Comparison of ENCODE assay signal across 13 cellular contexts in the genomic region with DNA sequence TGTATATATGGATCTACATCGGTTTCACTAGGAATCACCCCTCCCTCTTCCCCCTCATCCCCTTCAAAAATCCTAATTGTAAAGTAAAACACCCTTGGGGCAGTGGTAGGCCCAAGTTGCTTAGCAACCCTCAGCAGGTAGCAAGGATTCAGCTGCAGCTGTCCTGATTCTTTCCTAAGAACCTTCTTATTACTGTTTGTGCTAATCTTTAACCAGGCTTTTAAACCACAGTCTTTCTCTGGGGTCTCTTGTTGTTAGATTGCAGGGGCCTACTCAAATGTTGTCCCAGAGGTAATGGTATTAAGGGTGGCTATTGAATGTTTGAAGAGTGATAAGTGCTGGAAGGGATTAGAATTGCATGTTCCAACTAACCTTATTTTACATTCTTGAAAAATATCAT. TPM values are rescaled to one million over a fixed set of nuclear protein-coding genes. Genes with fewer than 3 reads are reported as not detected.
DNase-seq lines count a peak whose midpoint lies in the region; ATAC-seq and TF ChIP-seq lines count a peak whose summit lies in the region.
"Had no signal": no experiment of that assay in that cellular context is flagged by ENCODE, and none has a peak within 500 bp of the region (broad histone marks: within the 10 kb centered on the region; RNA-seq: fewer than 3 reads in every experiment).

No MANE protein-coding gene starts in this region.

- H4K91ac ChIP-seq in IMR-90 (ENCODE audit: insufficient read depth, low read depth, low read length) = peak overlapping the region; percentile 66

- H3K9ac ChIP-seq in IMR-90 (ENCODE audit: low read depth, low read length) (no peak overlapping the region), endodermal cell (ENCODE audit: extremely low read depth, low read length, poor library complexity, severe bottlenecking) (no peak overlapping the region)
- H3K9ac ChIP-seq: SK-N-SH had no signal

- H3K27ac Mint-ChIP-seq in endodermal cell = peak overlapping the region; percentile 65
- no peak overlapping the region for H3K27ac Mint-ChIP-seq in effector memory CD8-positive, alpha-beta T cell
- H3K27ac Mint-ChIP-seq: activated CD4-positive, alpha-beta T cell treated with anti-CD3 and anti-CD28 coated beads, Interleukin-2, amount 10 ng/mL, durations not matched to agents 24 days and 14 days; activated naive CD4-positive, alpha-beta T cell treated with anti-CD3 and anti-CD28 coated beads, Interleukin-2, amount 50 U/mL, for 72 hours had no signal

- H3K36me3 ChIP-seq in IMR-90 (ENCODE audit: control insufficient read depth, insufficient read depth, low read length) = no peaks in the 10 kb centered on the region; the same call in 1 of the 2 replicates
- no peaks in the 10 kb centered on the region for H3K36me3 ChIP-seq in endodermal cell (ENCODE audit: control insufficient read depth, insufficient read depth, low read length)
- H3K36me3 ChIP-seq: vagina had no signal

- H2AK9ac ChIP-seq in IMR-90 (replicated peaks; ENCODE audit: low read depth, low read length, poor library complexity) = no peak overlapping the region

- H2BK120ac ChIP-seq in IMR-90 (ENCODE audit: low read depth, low read length) = peak overlapping the region; percentile 75

- H3K18ac ChIP-seq in IMR-90 (ENCODE audit: low read depth, low read length) = peak overlapping the region; percentile 93

- peak overlapping the region; percentile 36 to 49; a peak in 3 of 4 replicates for H4K8ac ChIP-seq in IMR-90 (ENCODE audit: low read depth in 2 of 2, low read length in 2 of 2)

- H3K4me3 ChIP-seq in IMR-90 (ENCODE audit: insufficient read depth, low read depth, low read length) (no peak overlapping the region), endodermal cell (ENCODE audit: low read length) (peak overlapping the region; percentile 50)
- H3K4me3 ChIP-seq: psoas muscle, vagina had no signal

- peaks cover 17% of the 10 kb centered on the region for H3K27me3 Mint-ChIP-seq in endodermal cell (ENCODE audit: insufficient read depth)
- no peaks in the 10 kb centered on the region for H3K27me3 Mint-ChIP-seq in effector memory CD8-positive, alpha-beta T cell
- H3K27me3 Mint-ChIP-seq: activated CD4-positive, alpha-beta T cell treated with anti-CD3 and anti-CD28 coated beads, Interleukin-2, amount 10 ng/mL, durations not matched to agents 24 days and 14 days had no signal

- dilution Hi-C loops in IMR-90 (cut with HindIII; ENCODE audit: low sequenced_read_pairs, unreplicated experiment) = no loop called here

- no peaks in the 10 kb centered on the region for H3K27me3 ChIP-seq in IMR-90 (ENCODE audit: control insufficient read depth, insufficient read depth, low read length)
- H3K27me3 ChIP-seq in endodermal cell (ENCODE audit: control insufficient read depth, insufficient read depth, low read length, poor library complexity, severe bottlenecking) = no peaks in the 10 kb centered on the region
- H3K27me3 ChIP-seq: vagina had no signal

- H3K9me1 ChIP-seq in IMR-90 (ENCODE audit: insufficient read depth, low read length) = 0 out of 2 replicates have a peak, but pooled peaks cover 3% of the 10 kb centered on the region

- H3K4me1 Mint-ChIP-seq in endodermal cell = peaks cover 60% of the 10 kb centered on the region
- H3K4me1 Mint-ChIP-seq in effector memory CD8-positive, alpha-beta T cell (ENCODE audit: low read depth in 2 of 2) = no peaks in the 10 kb centered on the region
- H3K4me1 Mint-ChIP-seq: activated CD4-positive, alpha-beta T cell treated with anti-CD3 and anti-CD28 coated beads, Interleukin-2, amount 10 ng/mL, durations not matched to agents 24 days and 14 days had no signal

- in situ Hi-C loops in IMR-90 (cut with MboI; ENCODE audit: low sequenced_read_pairs) = no loop called here

- no peak for ATAC-seq in IMR-90 (ENCODE audit: low read depth)
- ATAC-seq in effector memory CD8-positive, alpha-beta T cell (replicated peaks) = no peak
- no peak for ATAC-seq in GM19328 (IDR thresholded peaks at IDR 0.05; ENCODE audit: unreplicated experiment)
- ATAC-seq: activated naive CD4-positive, alpha-beta T cell treated with anti-CD3 and anti-CD28 coated beads, Interleukin-2, amount 50 U/mL, for 72 hours; psoas muscle had no signal

- H3K27ac ChIP-seq in IMR-90 (ENCODE audit: insufficient read depth, low read length) (peak overlapping the region; percentile 41; the same call in 1 of the 2 replicates), endodermal cell (ENCODE audit: low read depth, low read length) (peak overlapping the region; percentile 85)
- H3K27ac ChIP-seq: psoas muscle, vagina had no signal

- H3K4me1 ChIP-seq in IMR-90 (ENCODE audit: control insufficient read depth, insufficient read depth, low read length) = peaks cover 11% of the 10 kb centered on the region
- H3K4me1 ChIP-seq in endodermal cell (ENCODE audit: control insufficient read depth, insufficient read depth, low read length) = peaks cover 9% of the 10 kb centered on the region
- H3K4me1 ChIP-seq: psoas muscle had no signal

- no peak overlapping the region for H3K14ac ChIP-seq in IMR-90 (replicated peaks; ENCODE audit: low read depth, low read length)

- H3K23ac ChIP-seq in IMR-90 (ENCODE audit: low read depth, low read length) = no peak overlapping the region

- no peaks in the 10 kb centered on the region for H3K36me3 Mint-ChIP-seq in endodermal cell (ENCODE audit: low read depth)
- H3K36me3 Mint-ChIP-seq in effector memory CD8-positive, alpha-beta T cell (ENCODE audit: insufficient read depth) = no peaks in the 10 kb centered on the region
- H3K36me3 Mint-ChIP-seq: activated naive CD4-positive, alpha-beta T cell treated with anti-CD3 and anti-CD28 coated beads, Interleukin-2, amount 50 U/mL, for 72 hours had no signal

- peak overlapping the region; percentile 35 for H2BK5ac ChIP-seq in IMR-90 (ENCODE audit: low read depth, low read length, poor library complexity, severe bottlenecking)

- CTCF ChIA-PET in IMR-90 (lab: Yijun Ruan, JAX) = no interaction called here

- no peak overlapping the region for H3K4me2 ChIP-seq in IMR-90 (ENCODE audit: low read depth, low read length)
- H3K4me2 ChIP-seq: SK-N-SH had no signal

- H3K56ac ChIP-seq in IMR-90 (ENCODE audit: extremely low read depth, insufficient read depth, low read length) = 0 out of 2 replicates have a peak overlapping the region, but pooled peaks have one; percentile 4

- H2BK20ac ChIP-seq in IMR-90 (ENCODE audit: low read depth, low read length) = peak overlapping the region; percentile 65; the same call in 1 of the 2 replicates

- DNase-seq in IMR-90 = no peak
- DNase-seq in NCI-H524 treated with DMSO at 0.1 percent for 48 hours (lab: John Stamatoyannopoulos, UW) = peak; percentile 89
- DNase-seq in endodermal cell = peak; percentile 79
- peak; percentile 55 for DNase-seq in retina
- DNase-seq in effector memory CD8-positive, alpha-beta T cell = no peak
- no peak for DNase-seq in HK-2 (ENCODE audit: unreplicated experiment)
- DNase-seq: activated CD4-positive, alpha-beta T cell treated with anti-CD3 and anti-CD28 coated beads, Interleukin-2, amount 10 ng/mL, durations not matched to agents 24 days and 14 days; GDM1; psoas muscle; SK-N-SH had no signal

- H2BK15ac ChIP-seq in IMR-90 (ENCODE audit: low read depth, low read length) = peak overlapping the region; percentile 79; the same call in 1 of the 3 replicates

- no peak for TF ChIP-seq RAD21 in IMR-90 (IDR thresholded peaks at IDR 0.05; ENCODE audit: low read length)

- H4K20me1 ChIP-seq in IMR-90 (ENCODE audit: insufficient read depth, low read length) = no peaks in the 10 kb centered on the region

- H2AK5ac ChIP-seq in IMR-90 (ENCODE audit: low read depth, low read length) = 0 out of 2 replicates have a peak overlapping the region, but pooled peaks have one; percentile 56

- H3K9me3 ChIP-seq in IMR-90 (ENCODE audit: control insufficient read depth, insufficient read depth, low read length) = no peaks in the 10 kb centered on the region
- H3K9me3 ChIP-seq in endodermal cell (ENCODE audit: control insufficient read depth, low read length) = peaks cover 10% of the 10 kb centered on the region
- H3K9me3 ChIP-seq: psoas muscle, SK-N-SH, vagina had no signal

- no peak overlapping the region for H2AFZ ChIP-seq in IMR-90 (replicated peaks; ENCODE audit: low read length, poor library complexity)

- H3K79me1 ChIP-seq in IMR-90 (ENCODE audit: low read depth in 1 of 2, low read length in 2 of 2) = no peaks in the 10 kb centered on the region

- TF ChIP-seq CTCF in IMR-90 (conservative IDR thresholded peaks at IDR 0.05; ENCODE audit: low read depth, low read length) (no peak), endodermal cell (conservative IDR thresholded peaks at IDR 0.05) (no peak)

- intact Hi-C loops in IMR-90 (cut with micrococcal nuclease) = no loop called here

- no peak for TF ChIP-seq POLR2A in IMR-90 (IDR thresholded peaks at IDR 0.05; ENCODE audit: low read depth, low read length)

- no CpG with 5 or more reads among the region's 1 CpG for WGBS in IMR-90 (ENCODE audit: extremely low coverage in 2 of 2, insufficient read length in 1 of 2), 2 experiments
- WGBS in endodermal cell (ENCODE audit: insufficient coverage in 1 of 2, insufficient read length in 1 of 2), 2 experiments = 0% methylated on average over 1 of the region's 1 CpG; no CpG with 5 or more reads in 1 of the 2 experiments

- H3K4ac ChIP-seq in IMR-90 (ENCODE audit: low read depth, low read length) = peak overlapping the region; percentile 19; the same call in 1 of the 2 replicates

- H4K5ac ChIP-seq in IMR-90 (ENCODE audit: low read depth, low read length) = peak overlapping the region; percentile 83

- POLR2A ChIA-PET in IMR-90 (lab: Charles Lee; ENCODE audit: unreplicated experiment) = interaction anchor here (0.7 to 1.2 kb wide), 2 partner anchors 11 to 304 kb away, joined by 3 to 6 read pairs; no protein-coding TSS in a partner anchor

- peak overlapping the region; percentile 26 for H3K4me3 Mint-ChIP-seq in endodermal cell
- no peak overlapping the region for H3K4me3 Mint-ChIP-seq in effector memory CD8-positive, alpha-beta T cell
- H3K4me3 Mint-ChIP-seq: activated CD4-positive, alpha-beta T cell treated with anti-CD3 and anti-CD28 coated beads, Interleukin-2, amount 10 ng/mL, durations not matched to agents 24 days and 14 days had no signal

- peaks cover 3% of the 10 kb centered on the region for H3K9me3 Mint-ChIP-seq in endodermal cell
- peaks cover 0 to 6% of the 10 kb centered on the region in 2 donors for H3K9me3 Mint-ChIP-seq in effector memory CD8-positive, alpha-beta T cell
- H3K9me3 Mint-ChIP-seq: activated CD4-positive, alpha-beta T cell treated with anti-CD3 and anti-CD28 coated beads, Interleukin-2, amount 10 ng/mL, durations not matched to agents 24 days and 14 days had no signal

- BruUV-seq in IMR-90 (replicated peaks; lab: Mats Ljungman, UMichigan) = no TSS peak

TF ChIP-seq in IMR-90, 13 proteins besides CTCF, POLR2A, EP300 and RAD21 (continues in another document):
- TF ChIP-seq NFE2L2 (IDR thresholded peaks at IDR 0.05; ENCODE audit: low read depth, low read length) = no peak

RNA-seq across cellular contexts. Expression of a gene that starts 46.4 kb away (rescaled TPM):
- total RNA-seq in IMR-90 (2012; rRNA removed) (not detected in 2 replicates), endodermal cell (not detected)
- not detected in 2 replicates for polyA plus RNA-seq in IMR-90 (2012; rRNA removed)
- not detected in 2 replicates for polyA plus RNA-seq in IMR-90 (2012; cell fraction: cytosol; rRNA removed)
- not detected in 2 replicates for polyA plus RNA-seq in IMR-90 (2012; cell fraction: nucleus; rRNA removed; ENCODE audit: low replicate concordance)
- 0.25 TPM for polyA plus RNA-seq in endodermal cell (2013, experiment 1 of 2)
- not detected for polyA plus RNA-seq in endodermal cell (2013, experiment 2 of 2)
- total RNA-seq: activated CD4-positive, alpha-beta T cell treated with anti-CD3 and anti-CD28 coated beads, Interleukin-2, amount 10 ng/mL, durations not matched to agents 24 days and 14 days; activated naive CD4-positive, alpha-beta T cell treated with anti-CD3 and anti-CD28 coated beads, Interleukin-2, amount 50 U/mL, for 72 hours; psoas muscle; vagina had no signal
- polyA plus RNA-seq: SK-N-SH had no signal

Comparison
In these comparisons a context has a peak if more than half of its experiments do, and no peak if none do; other contexts are left out.
1. DNase-seq: peak in NCI-H524 treated with DMSO at 0.1 percent for 48 hours (single experiment), endodermal cell (single experiment) and retina (single experiment); none in IMR-90 (single experiment), effector memory CD8-positive, alpha-beta T cell (0 of 3) and HK-2 (single experiment).